ENCODE assay signal across 8 cellular contexts in genomic region chr9:133029994-133030316, GRCh38. TPM values are rescaled to one million over a fixed set of nuclear protein-coding genes. Genes with fewer than 3 reads are reported as not detected.
DNase-seq lines count a peak whose midpoint lies in the region; ATAC-seq, FAIRE-seq and TF ChIP-seq lines count a peak whose summit lies in the region.

No MANE protein-coding gene starts in this region.

- CTCF ChIA-PET in SK-N-SH (lab: Yijun Ruan, JAX) (interaction anchor here (2.4 to 13.6 kb wide), 4 partner anchors 7 to 118 kb away, joined by 8 to 216 read pairs (median 34); partner anchors contain the start of gene GFI1B), PC-9 (lab: Charles Lee) (interaction anchor here (1.0 kb wide), 3 partner anchors 104 to 156 kb away, joined by 3 read pairs; no protein-coding TSS in a partner anchor)

- H3K9ac ChIP-seq in SK-N-SH, result peak overlapping the region; percentile 95

- H3K36me3 ChIP-seq in SK-N-SH (replicated peaks in 1 of 2; ENCODE audit: control insufficient read depth in 1 of 2, insufficient read depth in 2 of 2, low read length in 1 of 2) (peaks cover 7 to 9% of the 10 kb centered on the region in 2 experiments), PC-9 (ENCODE audit: low read depth) (0 out of 2 replicates have a peak, but pooled peaks cover 12% of the 10 kb centered on the region), esophagus muscularis mucosa (peaks cover 0 to 4% (median 0%) of the 10 kb centered on the region in 4 donors)

- H3K4me3 Mint-ChIP-seq in progenitor cell of endocrine pancreas (ENCODE audit: low read depth), result peak overlapping the region; percentile 98

- H3K79me2 ChIP-seq in SK-N-SH (ENCODE audit: insufficient read depth), result peaks cover 62% of the 10 kb centered on the region
- H3K79me2 ChIP-seq in PC-9 (ENCODE audit: low read depth), result peaks cover 50% of the 10 kb centered on the region

- H2AFZ ChIP-seq in SK-N-SH (ENCODE audit: low read depth) (peak overlapping the region; percentile 85), PC-9 (peak overlapping the region; percentile 89)

- no peaks in the 10 kb centered on the region for H3K9me3 Mint-ChIP-seq in progenitor cell of endocrine pancreas (ENCODE audit: low read depth)

- peaks cover 18% of the 10 kb centered on the region for H3K4me1 Mint-ChIP-seq in progenitor cell of endocrine pancreas (ENCODE audit: low read depth)

- H4K20me1 ChIP-seq in SK-N-SH (ENCODE audit: insufficient read depth) (peaks cover under 1% of the 10 kb centered on the region; the same call in 1 of the 2 replicates), PC-9 (ENCODE audit: insufficient read depth) (peaks cover 7% of the 10 kb centered on the region; the same call in 1 of the 2 replicates)

- peaks cover 6% of the 10 kb centered on the region for H3F3A ChIP-seq in SK-N-SH (replicated peaks; ENCODE audit: insufficient read depth)
- peaks cover 14% of the 10 kb centered on the region; the same call in 1 of the 2 replicates for H3F3A ChIP-seq in PC-9 (ENCODE audit: insufficient read depth, low read depth)

- peaks cover 11% of the 10 kb centered on the region for H3K27me3 Mint-ChIP-seq in progenitor cell of endocrine pancreas

- no peak for TF ChIP-seq EP300 in SK-N-SH (IDR thresholded peaks at IDR 0.05; ENCODE audit: borderline replicate concordance in 1 of 2, low read depth in 1 of 2, low read length in 1 of 2)
- TF ChIP-seq EP300 in esophagus muscularis mucosa (IDR thresholded peaks at IDR 0.05), result no peak

- FAIRE-seq in H54 (lab: Jason Lieb, UNC), result no peak

- no peaks in the 10 kb centered on the region for H3K9me3 ChIP-seq in SK-N-SH
- H3K9me3 ChIP-seq in PC-9 (ENCODE audit: insufficient read depth, low read depth), result no peaks in the 10 kb centered on the region
- H3K9me3 ChIP-seq in esophagus muscularis mucosa, result no peaks in the 10 kb centered on the region

- DNase-seq in SK-N-SH (no peak), PC-9 (no peak), esophagus muscularis mucosa (ENCODE audit: extremely low spot score) (no peak), progenitor cell of endocrine pancreas (ENCODE audit: low spot score, unreplicated experiment) (no peak), H54 (ENCODE audit: insufficient read length, low spot score) (no peak), NCI-H1048 (lab: John Stamatoyannopoulos, UW) (no peak)

- H3K27ac Mint-ChIP-seq in progenitor cell of endocrine pancreas, result peak overlapping the region; percentile 98

- TF ChIP-seq POLR2A in esophagus muscularis mucosa (IDR thresholded peaks at IDR 0.05; ENCODE audit: low read depth) (no peak), H54 (IDR thresholded peaks at IDR 0.05; ENCODE audit: low read depth, low read length) (no peak)

- H3K4me2 ChIP-seq in SK-N-SH (peak overlapping the region; percentile 82), PC-9 (peak overlapping the region; percentile 95)

- no peak for TF ChIP-seq RAD21 in SK-N-SH (IDR thresholded peaks at IDR 0.05; ENCODE audit: low read length)

- ATAC-seq in SK-N-SH treated with all-trans-retinoic acid at 6 μM for 48 hours (no peak; the same call in 2 of the 3 replicates), HG03442 (IDR thresholded peaks at IDR 0.05; ENCODE audit: unreplicated experiment) (no peak)

- H3K9me2 ChIP-seq in SK-N-SH, result no peaks in the 10 kb centered on the region
- H3K9me2 ChIP-seq in PC-9 (ENCODE audit: insufficient read depth), result no peaks in the 10 kb centered on the region

- POLR2A ChIA-PET in SK-N-SH (lab: Yijun Ruan, JAX) (interaction anchor here (1.0 to 1.9 kb wide), 6 partner anchors 8 to 119 kb away, joined by 4 to 10 read pairs (median 5); no protein-coding TSS in a partner anchor), PC-9 (lab: Charles Lee; ENCODE audit: unreplicated experiment) (interaction anchor here (0.6 to 1.0 kb wide), 18 partner anchors 8 to 1485 kb away, joined by 3 to 42 read pairs (median 5); partner anchors contain the start of genes CACFD1, DDX31, GFI1B and GTF3C4)

- TF ChIP-seq CTCF in SK-N-SH (IDR thresholded peaks at IDR 0.05) (no peak), PC-9 (conservative IDR thresholded peaks at IDR 0.05) (no peak), esophagus muscularis mucosa (IDR thresholded peaks at IDR 0.05) (no peak), progenitor cell of endocrine pancreas (IDR thresholded peaks at IDR 0.05; ENCODE audit: unreplicated experiment) (no peak)

- H3K27me3 ChIP-seq in SK-N-SH (ENCODE audit: insufficient read depth), result no peaks in the 10 kb centered on the region
- H3K27me3 ChIP-seq in PC-9 (ENCODE audit: insufficient read depth, low read depth), result no peaks in the 10 kb centered on the region
- H3K27me3 ChIP-seq in esophagus muscularis mucosa, result no peaks in the 10 kb centered on the region

- H3K36me3 Mint-ChIP-seq in progenitor cell of endocrine pancreas (ENCODE audit: insufficient read depth), result peaks cover 2% of the 10 kb centered on the region

- intact Hi-C loops in PC-9 (cut with micrococcal nuclease; ENCODE audit: unreplicated experiment), result loop anchor here (1.0 to 5.0 kb wide), 3 partner anchors 72 to 307 kb away; partner anchors contain the start of gene SURF6
- intact Hi-C loops in esophagus muscularis mucosa (cut with DNase I), result loop anchor here (5.0 to 10.0 kb wide), 2 partner anchors 85 to 117 kb away; partner anchors contain the start of gene TSC1

- 1% methylated on average over 18 of the region's 28 CpGs for WGBS in SK-N-SH (ENCODE audit: low lambda C conversion rate)
- 0% methylated on average over 17 of the region's 28 CpGs for WGBS in esophagus muscularis mucosa

- TSS peak; percentile 88 for BruUV-seq in PC-9 (replicated peaks; lab: Mats Ljungman, UMichigan)

- peak overlapping the region; percentile 84 to 89 for H3K4me3 ChIP-seq in SK-N-SH (ENCODE audit: low read depth in 2 of 2, low read length in 1 of 2)
- peak overlapping the region; percentile 76 for H3K4me3 ChIP-seq in PC-9
- H3K4me3 ChIP-seq in esophagus muscularis mucosa, result peak overlapping the region; percentile 80 to 98 (median 86)

- H3K27ac ChIP-seq in SK-N-SH (ENCODE audit: low read depth in 2 of 2, low read length in 1 of 2) (peak overlapping the region; percentile 64 to 77), PC-9 (peak overlapping the region; percentile 57), esophagus muscularis mucosa (replicated peaks in 1 of 4) (peak overlapping the region; percentile 86 to 93 (median 89))

- H3K4me1 ChIP-seq in SK-N-SH (ENCODE audit: control insufficient read depth in 1 of 2, insufficient read depth in 2 of 2, low read depth in 1 of 2, low read length in 1 of 2), result peaks cover 10 to 13% of the 10 kb centered on the region in 2 experiments; a peak in 2 of 4 replicates
- peaks cover 25% of the 10 kb centered on the region for H3K4me1 ChIP-seq in PC-9 (replicated peaks; ENCODE audit: insufficient read depth)
- peaks cover 28 to 56% (median 37%) of the 10 kb centered on the region in 4 donors for H3K4me1 ChIP-seq in esophagus muscularis mucosa

TF ChIP-seq in SK-N-SH, 30 proteins besides CTCF, POLR2A, EP300 and RAD21 (continues in another document):
- TF ChIP-seq TCF12 (IDR thresholded peaks at IDR 0.05), result no peak
- TF ChIP-seq RCOR1 (IDR thresholded peaks at IDR 0.05; ENCODE audit: low read length), result no peak
- TF ChIP-seq IRF3 (IDR thresholded peaks at IDR 0.05; ENCODE audit: low read depth, low read length), result no peak
- TF ChIP-seq YY1 (IDR thresholded peaks at IDR 0.05; ENCODE audit: low read depth), result no peak
- no peak for TF ChIP-seq FOSL2 (IDR thresholded peaks at IDR 0.05; ENCODE audit: borderline replicate concordance, low read depth)
- no peak for TF ChIP-seq RFX5 (IDR thresholded peaks at IDR 0.05; ENCODE audit: low read length)

TF ChIP-seq in SK-N-SH treated with all-trans-retinoic acid at 6 μM for 48 hours, 23 proteins besides CTCF, POLR2A, EP300 and RAD21 (continues in another document):
- no peak for TF ChIP-seq ARNTL (CRISPR knock-in tag; IDR thresholded peaks at IDR 0.05; ENCODE audit: borderline replicate concordance, low read depth)
- no peak for TF ChIP-seq PATZ1 (CRISPR knock-in tag; IDR thresholded peaks at IDR 0.05; ENCODE audit: borderline replicate concordance)
- no peak for TF ChIP-seq ZNF8 (CRISPR knock-in tag; IDR thresholded peaks at IDR 0.05)

RNA-seq across cellular contexts. Expression of gene GTF3C5, which starts 0.8 kb away (rescaled TPM):
- polyA plus RNA-seq in SK-N-SH (2012; rRNA removed), result 57.3 and 59.1 TPM in 2 replicates
- polyA plus RNA-seq in SK-N-SH (2012; cell fraction: cytosol; rRNA removed), result 29.6 and 37.0 TPM in 2 replicates
- 165 and 172 TPM in 2 replicates for polyA plus RNA-seq in SK-N-SH (2012; cell fraction: nucleus; rRNA removed)
- total RNA-seq in PC-9 (2021), result 79.6 and 107 TPM in 2 replicates
- 10 to 100 TPM; 38.9 to 58.1 (median 42.4) TPM for total RNA-seq in esophagus muscularis mucosa
- total RNA-seq in progenitor cell of endocrine pancreas, result 91.6 and 94.0 TPM in 2 replicates

RNA-seq across cellular contexts. Expression of gene CEL, which starts 31.8 kb away (rescaled TPM):
- 0.75 and 0.87 TPM in 2 replicates for polyA plus RNA-seq in SK-N-SH (2012; rRNA removed)
- 0.24 and 0.35 TPM in 2 replicates for polyA plus RNA-seq in SK-N-SH (2012; cell fraction: cytosol; rRNA removed)
- polyA plus RNA-seq in SK-N-SH (2012; cell fraction: nucleus; rRNA removed), result 6.3 and 7.8 TPM in 2 replicates
- total RNA-seq in PC-9 (2021), result 2.7 TPM in 2 replicates
- under 1 TPM; 0.17 to 0.42 (median 0.21) TPM for total RNA-seq in esophagus muscularis mucosa
- 5.2 and 5.4 TPM in 2 replicates for total RNA-seq in progenitor cell of endocrine pancreas

RNA-seq across cellular contexts. Expression of gene GFI1B, which starts 51.5 kb away (rescaled TPM):
- polyA plus RNA-seq in SK-N-SH (2012; rRNA removed), result 0.03 TPM in 1 of 2 replicates, not detected in the other
- 0.01 and 0.03 TPM in 2 replicates for polyA plus RNA-seq in SK-N-SH (2012; cell fraction: cytosol; rRNA removed)
- polyA plus RNA-seq in SK-N-SH (2012; cell fraction: nucleus; rRNA removed), result not detected in 2 replicates
- total RNA-seq in PC-9 (2021) (not detected in 2 replicates), esophagus muscularis mucosa (under 1 TPM in 1 of 4 donors, not detected in 3; 0.17 TPM), progenitor cell of endocrine pancreas (0.12 TPM in 1 of 2 replicates, not detected in the other)
